1 cellular context compared by ENCODE assay signal in the genomic region with DNA sequence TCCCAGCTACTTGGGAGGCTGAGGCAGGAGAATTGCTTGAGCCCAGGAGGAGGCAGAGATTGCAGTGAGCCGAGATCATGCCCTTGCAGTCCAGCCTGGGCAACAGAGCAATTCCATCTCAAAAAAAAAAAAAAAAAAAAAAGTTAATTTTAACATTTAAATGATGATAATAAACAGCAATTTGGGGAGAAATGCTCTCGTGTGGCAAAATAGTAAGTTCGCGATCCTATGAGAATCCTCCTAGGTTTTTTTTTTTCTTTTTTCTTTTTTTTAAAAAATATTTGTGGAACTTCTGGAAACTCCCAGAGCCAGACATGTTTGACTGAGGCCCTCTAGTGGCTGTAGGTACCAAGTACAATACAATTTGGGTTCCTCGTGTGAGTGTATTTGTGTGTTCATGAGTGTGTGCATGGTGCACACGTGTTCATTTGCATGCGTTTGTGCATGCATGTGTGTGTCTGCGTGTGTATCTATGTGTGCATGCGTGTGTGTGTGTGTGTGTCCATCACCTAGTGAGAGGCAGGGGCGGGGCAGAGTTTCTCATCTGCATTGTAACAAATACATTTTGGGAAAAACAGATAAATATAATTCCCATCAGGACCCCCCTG.
A peak's percentile ranks its signal among the peaks of the same experiment; 100 is the strongest.
TF ChIP-seq lines count a peak whose summit lies in the region.

No MANE protein-coding gene starts in this region.

TF ChIP-seq in K562, 482 proteins besides CTCF, POLR2A, EP300 and RAD21 (continued from another document and continues in another):
- TF ChIP-seq E2F1 (CRISPR knock-in tag; IDR thresholded peaks at IDR 0.05) = no peak
- TF ChIP-seq KAT7 (CRISPR knock-in tag; IDR thresholded peaks at IDR 0.05; ENCODE audit: borderline replicate concordance) = no peak
- no peak for TF ChIP-seq MECOM (CRISPR knock-in tag; IDR thresholded peaks at IDR 0.05)
- TF ChIP-seq BRD4 (IDR thresholded peaks at IDR 0.05) = no peak
- no peak for TF ChIP-seq CBX5 (IDR thresholded peaks at IDR 0.05; ENCODE audit: borderline replicate concordance, low read depth)
- TF ChIP-seq, protein P1, sequence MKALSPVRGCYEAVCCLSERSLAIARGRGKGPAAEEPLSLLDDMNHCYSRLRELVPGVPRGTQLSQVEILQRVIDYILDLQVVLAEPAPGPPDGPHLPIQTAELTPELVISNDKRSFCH (CRISPR knock-in tag; IDR thresholded peaks at IDR 0.05) = no peak
- TF ChIP-seq, protein P1 (tag; IDR thresholded peaks at IDR 0.05) = no peak
- TF ChIP-seq ILF3 (IDR thresholded peaks at IDR 0.05; ENCODE audit: borderline replicate concordance) = no peak
- TF ChIP-seq PYGO2 (tag; IDR thresholded peaks at IDR 0.05) = no peak
- no peak for TF ChIP-seq HOXB6 (CRISPR knock-in tag; IDR thresholded peaks at IDR 0.05; ENCODE audit: borderline replicate concordance)
- peak; percentile 70 to 79 for TF ChIP-seq MNT (conservative IDR thresholded peaks at IDR 0.05)
- TF ChIP-seq SAFB (IDR thresholded peaks at IDR 0.05; ENCODE audit: borderline replicate concordance, low read depth, low read length) = no peak
- TF ChIP-seq, protein P2, sequence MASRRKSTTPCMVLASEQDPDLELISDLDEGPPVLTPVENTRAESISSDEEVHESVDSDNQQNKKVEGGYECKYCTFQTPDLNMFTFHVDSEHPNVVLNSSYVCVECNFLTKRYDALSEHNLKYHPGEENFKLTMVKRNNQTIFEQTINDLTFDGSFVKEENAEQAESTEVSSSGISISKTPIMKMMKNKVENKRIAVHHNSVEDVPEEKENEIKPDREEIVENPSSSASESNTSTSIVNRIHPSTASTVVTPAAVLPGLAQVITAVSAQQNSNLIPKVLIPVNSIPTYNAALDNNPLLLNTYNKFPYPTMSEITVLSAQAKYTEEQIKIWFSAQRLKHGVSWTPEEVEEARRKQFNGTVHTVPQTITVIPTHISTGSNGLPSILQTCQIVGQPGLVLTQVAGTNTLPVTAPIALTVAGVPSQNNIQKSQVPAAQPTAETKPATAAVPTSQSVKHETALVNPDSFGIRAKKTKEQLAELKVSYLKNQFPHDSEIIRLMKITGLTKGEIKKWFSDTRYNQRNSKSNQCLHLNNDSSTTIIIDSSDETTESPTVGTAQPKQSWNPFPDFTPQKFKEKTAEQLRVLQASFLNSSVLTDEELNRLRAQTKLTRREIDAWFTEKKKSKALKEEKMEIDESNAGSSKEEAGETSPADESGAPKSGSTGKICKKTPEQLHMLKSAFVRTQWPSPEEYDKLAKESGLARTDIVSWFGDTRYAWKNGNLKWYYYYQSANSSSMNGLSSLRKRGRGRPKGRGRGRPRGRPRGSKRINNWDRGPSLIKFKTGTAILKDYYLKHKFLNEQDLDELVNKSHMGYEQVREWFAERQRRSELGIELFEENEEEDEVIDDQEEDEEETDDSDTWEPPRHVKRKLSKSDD (conservative IDR thresholded peaks at IDR 0.05; ENCODE audit: low read length) = 0 out of 2 replicates have a peak, but pooled peaks have one; percentile 41
- TF ChIP-seq ZBTB7A (IDR thresholded peaks at IDR 0.05; ENCODE audit: borderline replicate concordance, control insufficient read depth, low read depth, low read length) = no peak
- TF ChIP-seq, protein P3, sequence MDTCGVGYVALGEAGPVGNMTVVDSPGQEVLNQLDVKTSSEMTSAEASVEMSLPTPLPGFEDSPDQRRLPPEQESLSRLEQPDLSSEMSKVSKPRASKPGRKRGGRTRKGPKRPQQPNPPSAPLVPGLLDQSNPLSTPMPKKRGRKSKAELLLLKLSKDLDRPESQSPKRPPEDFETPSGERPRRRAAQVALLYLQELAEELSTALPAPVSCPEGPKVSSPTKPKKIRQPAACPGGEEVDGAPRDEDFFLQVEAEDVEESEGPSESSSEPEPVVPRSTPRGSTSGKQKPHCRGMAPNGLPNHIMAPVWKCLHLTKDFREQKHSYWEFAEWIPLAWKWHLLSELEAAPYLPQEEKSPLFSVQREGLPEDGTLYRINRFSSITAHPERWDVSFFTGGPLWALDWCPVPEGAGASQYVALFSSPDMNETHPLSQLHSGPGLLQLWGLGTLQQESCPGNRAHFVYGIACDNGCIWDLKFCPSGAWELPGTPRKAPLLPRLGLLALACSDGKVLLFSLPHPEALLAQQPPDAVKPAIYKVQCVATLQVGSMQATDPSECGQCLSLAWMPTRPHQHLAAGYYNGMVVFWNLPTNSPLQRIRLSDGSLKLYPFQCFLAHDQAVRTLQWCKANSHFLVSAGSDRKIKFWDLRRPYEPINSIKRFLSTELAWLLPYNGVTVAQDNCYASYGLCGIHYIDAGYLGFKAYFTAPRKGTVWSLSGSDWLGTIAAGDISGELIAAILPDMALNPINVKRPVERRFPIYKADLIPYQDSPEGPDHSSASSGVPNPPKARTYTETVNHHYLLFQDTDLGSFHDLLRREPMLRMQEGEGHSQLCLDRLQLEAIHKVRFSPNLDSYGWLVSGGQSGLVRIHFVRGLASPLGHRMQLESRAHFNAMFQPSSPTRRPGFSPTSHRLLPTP (IDR thresholded peaks at IDR 0.05; ENCODE audit: borderline replicate concordance, extremely low read depth, insufficient read length) = no peak
- TF ChIP-seq KLF6 (CRISPR knock-in tag; IDR thresholded peaks at IDR 0.05; ENCODE audit: borderline replicate concordance) = no peak
- no peak for TF ChIP-seq CXXC5 (CRISPR knock-in tag; IDR thresholded peaks at IDR 0.05)
- no peak for TF ChIP-seq YBX1 (IDR thresholded peaks at IDR 0.05)
- no peak for TF ChIP-seq SNIP1 (IDR thresholded peaks at IDR 0.05; ENCODE audit: low read depth)
- TF ChIP-seq NR4A1 (CRISPR knock-in tag; IDR thresholded peaks at IDR 0.05) = no peak
- no peak for TF ChIP-seq NR4A1 (tag; IDR thresholded peaks at IDR 0.05)
- TF ChIP-seq, protein P4, sequence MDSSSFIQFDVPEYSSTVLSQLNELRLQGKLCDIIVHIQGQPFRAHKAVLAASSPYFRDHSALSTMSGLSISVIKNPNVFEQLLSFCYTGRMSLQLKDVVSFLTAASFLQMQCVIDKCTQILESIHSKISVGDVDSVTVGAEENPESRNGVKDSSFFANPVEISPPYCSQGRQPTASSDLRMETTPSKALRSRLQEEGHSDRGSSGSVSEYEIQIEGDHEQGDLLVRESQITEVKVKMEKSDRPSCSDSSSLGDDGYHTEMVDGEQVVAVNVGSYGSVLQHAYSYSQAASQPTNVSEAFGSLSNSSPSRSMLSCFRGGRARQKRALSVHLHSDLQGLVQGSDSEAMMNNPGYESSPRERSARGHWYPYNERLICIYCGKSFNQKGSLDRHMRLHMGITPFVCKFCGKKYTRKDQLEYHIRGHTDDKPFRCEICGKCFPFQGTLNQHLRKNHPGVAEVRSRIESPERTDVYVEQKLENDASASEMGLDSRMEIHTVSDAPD (CRISPR knock-in tag; IDR thresholded peaks at IDR 0.05) = no peak
- peak; percentile 46; the same call in 1 of the 2 replicates for TF ChIP-seq ZNF263 (CRISPR knock-in tag; IDR thresholded peaks at IDR 0.05; ENCODE audit: borderline replicate concordance)
- no peak for TF ChIP-seq ZBTB26 (CRISPR knock-in tag; IDR thresholded peaks at IDR 0.05)
- no peak for TF ChIP-seq HIVEP1 (CRISPR knock-in tag; IDR thresholded peaks at IDR 0.05)
- 0 out of 2 replicates have a peak, but pooled peaks have one; percentile 47 for TF ChIP-seq NKRF (IDR thresholded peaks at IDR 0.05; ENCODE audit: borderline replicate concordance)
- no peak for TF ChIP-seq MCM7 (IDR thresholded peaks at IDR 0.05)
- TF ChIP-seq ZNF217 (CRISPR knock-in tag; IDR thresholded peaks at IDR 0.05) = no peak
- no peak for TF ChIP-seq ETS2 (tag; IDR thresholded peaks at IDR 0.05; ENCODE audit: borderline replicate concordance, poor library complexity, severe bottlenecking)
- no peak for TF ChIP-seq U2AF2 (optimal IDR thresholded peaks at IDR 0.05; ENCODE audit: low read depth, low read length)
- TF ChIP-seq, protein P5, sequence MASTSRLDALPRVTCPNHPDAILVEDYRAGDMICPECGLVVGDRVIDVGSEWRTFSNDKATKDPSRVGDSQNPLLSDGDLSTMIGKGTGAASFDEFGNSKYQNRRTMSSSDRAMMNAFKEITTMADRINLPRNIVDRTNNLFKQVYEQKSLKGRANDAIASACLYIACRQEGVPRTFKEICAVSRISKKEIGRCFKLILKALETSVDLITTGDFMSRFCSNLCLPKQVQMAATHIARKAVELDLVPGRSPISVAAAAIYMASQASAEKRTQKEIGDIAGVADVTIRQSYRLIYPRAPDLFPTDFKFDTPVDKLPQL (IDR thresholded peaks at IDR 0.05; ENCODE audit: extremely low read depth, insufficient read length) = no peak
- peak; percentile 44 for TF ChIP-seq BRD9 (IDR thresholded peaks at IDR 0.05; ENCODE audit: low read depth, partially characterized antibody)
- no peak for TF ChIP-seq ZNF316 (IDR thresholded peaks at IDR 0.05)
- peak in 1 of 2 experiments; percentile 46; a peak in 1 of 4 replicates for TF ChIP-seq HDAC1 (IDR thresholded peaks at IDR 0.05)
- TF ChIP-seq AFF1 (IDR thresholded peaks at IDR 0.05; ENCODE audit: low read depth in 1 of 2, partially characterized antibody in 2 of 2) = peak in 1 of 2 experiments; percentile 38
- no peak for TF ChIP-seq RCOR1 (IDR thresholded peaks at IDR 0.05; ENCODE audit: borderline replicate concordance in 1 of 2, low read depth in 2 of 2, low read length in 2 of 2)
- no peak for TF ChIP-seq ESRRB (CRISPR knock-in tag; IDR thresholded peaks at IDR 0.05; ENCODE audit: borderline replicate concordance)
- no peak for TF ChIP-seq MAFF (IDR thresholded peaks at IDR 0.05; ENCODE audit: low read length)
- no peak for TF ChIP-seq HMGN3 (IDR thresholded peaks at IDR 0.05; ENCODE audit: borderline replicate concordance, extremely low read depth, insufficient read length, low read depth, low read length)
- no peak for TF ChIP-seq PHB (CRISPR knock-in tag; IDR thresholded peaks at IDR 0.05)
- TF ChIP-seq CBX8 (IDR thresholded peaks at IDR 0.05; ENCODE audit: borderline replicate concordance, extremely low read depth, low read depth, low read length, poor library complexity, severe bottlenecking) = no peak
